ENCODE assay signal across 8 cellular contexts in genomic region chr2:199488772-199489400, GRCh38.
DNase-seq lines count a peak whose midpoint lies in the region; ATAC-seq lines count a peak whose summit lies in the region.

No MANE protein-coding gene starts in this region.

- DNase-seq in COLO829 (ENCODE audit: low spot score) (peak; percentile 74), RPMI8226 (peak; percentile 63), astrocyte of the hippocampus (ENCODE audit: low read depth, low spot score) (peak; percentile 73), kidney tubule cell (ENCODE audit: low spot score) (peak; percentile 54), amniotic stem cell (lab: John Stamatoyannopoulos, UW) (no peak)
- peak; percentile 7 for DNase-seq in stimulated activated CD8-positive, alpha-beta memory T cell treated with anti-CD3 and anti-CD28 coated beads, Interleukin-4, amount 100 ng/mL, for 24 hours (ENCODE audit: low read depth)

- ATAC-seq in GM18909 (IDR thresholded peaks at IDR 0.05; ENCODE audit: poor library complexity, unreplicated experiment) = peak; percentile 64
- ATAC-seq in HG03521 (IDR thresholded peaks at IDR 0.05; ENCODE audit: unreplicated experiment) = peak; percentile 67
